Comparison of ENCODE assay signal across 8 cellular contexts in genomic region chr4:15702941-15703403, GRCh38. TPM values are rescaled to one million over a fixed set of nuclear protein-coding genes. Genes with fewer than 3 reads are reported as not detected.
DNase-seq lines count a peak whose midpoint lies in the region; ATAC-seq and TF ChIP-seq lines count a peak whose summit lies in the region.

BST1 (plus strand) TSS chr4:15703065; CDS start chr4:15703145, 80 bp downstream.

- in situ Hi-C loops in astrocyte of the spinal cord (cut with HindIII; ENCODE audit: low sequenced_read_pairs), result no loop called here

- H3K36me3 ChIP-seq in iPS DF 6.9 (ENCODE audit: control insufficient read depth, insufficient read depth, low read length) (no peaks in the 10 kb centered on the region), spleen (peaks cover 0 to 7% (median 0%) of the 10 kb centered on the region in 6 donors)

- TF ChIP-seq CTCF in astrocyte of the spinal cord (IDR thresholded peaks at IDR 0.05; ENCODE audit: low read depth, low read length), result no peak
- TF ChIP-seq CTCF in spleen (IDR thresholded peaks at IDR 0.05 in 8 of 11, conservative IDR thresholded peaks at IDR 0.05 in 3 of 11), result peak in 1 of 11 experiments; percentile 17

- intact Hi-C loops in spleen (cut with DNase I; ENCODE audit: low total_unique reads), result no loop called here

- WGBS in iPS DF 6.9 (ENCODE audit: insufficient coverage, insufficient read length), result no CpG with 5 or more reads among the region's 43 CpGs
- 0 to 8% (median 1%) methylated on average over 42 to 43 of the region's 43 CpGs for whole genome bisulfite sequencing in spleen, 5 donors

- ATAC-seq in HG02973 (IDR thresholded peaks at IDR 0.05; ENCODE audit: unreplicated experiment), result peak; percentile 76
- ATAC-seq in GM21526 (IDR thresholded peaks at IDR 0.05; ENCODE audit: low FRiP score, unreplicated experiment), result no peak

- peak; percentile 72 for DNase-seq in EL
- peak in 4 of 5 experiments; percentile 8 to 65 (median 23) for DNase-seq in T-helper 2 cell
- peak; percentile 68 for DNase-seq in astrocyte of the spinal cord (ENCODE audit: low read depth, low spot score)
- no peak for DNase-seq in iPS DF 6.9 (ENCODE audit: low read depth, low spot score)
- peak; percentile 96 for DNase-seq in spleen
- no peak for DNase-seq in cerebellar cortex (ENCODE audit: low spot score)

- peak within 1 kb of the TSS; percentile 52 for H3K4me3 ChIP-seq in astrocyte of the spinal cord (ENCODE audit: low read depth, low read length)
- peak within 1 kb of the TSS; percentile 52; the same call in 1 of the 2 replicates for H3K4me3 ChIP-seq in iPS DF 6.9 (ENCODE audit: low read length)
- H3K4me3 ChIP-seq in spleen, result peak within 1 kb of the TSS; percentile 33 to 77 (median 47)

- no peaks in the 10 kb centered on the region for H3K4me1 ChIP-seq in iPS DF 6.9 (ENCODE audit: control insufficient read depth, insufficient read depth, low read length)
- H3K4me1 ChIP-seq in spleen, result peaks cover 5 to 35% (median 13%) of the 10 kb centered on the region in 6 donors

- H3K9me3 ChIP-seq in iPS DF 6.9 (ENCODE audit: control insufficient read depth, insufficient read depth, low read length), result no peaks in the 10 kb centered on the region
- H3K9me3 ChIP-seq in spleen, result no peaks in the 10 kb centered on the region

- H3K27ac ChIP-seq in iPS DF 6.9 (ENCODE audit: low read length) (no peak within 1 kb of the TSS), spleen (peak within 1 kb of the TSS in 7 of 8 donors; percentile 63 to 92 (median 84))

- no peak for TF ChIP-seq POLR2A in spleen (IDR thresholded peaks at IDR 0.05)

- H3K27me3 ChIP-seq in iPS DF 6.9 (ENCODE audit: control insufficient read depth, insufficient read depth, low read length) (no peaks in the 10 kb centered on the region), spleen (replicated peaks in 1 of 7) (peaks cover 0 to 5% (median 0%) of the 10 kb centered on the region in 7 donors)

RNA-seq across cellular contexts. Expression of gene BST1, which starts in this region (rescaled TPM):
- 10 to 100 TPM; 12.3 to 54.3 (median 25.1) TPM for total RNA-seq in spleen
- polyA plus RNA-seq in spleen, result 1 to 10 TPM; 3.8 to 5.9 (median 4.8) TPM

Comparison
In these comparisons a context has a peak if more than half of its experiments do, and no peak if none do; other contexts are left out.
1. DNase-seq: peak in EL (single experiment), T-helper 2 cell (4 of 5), astrocyte of the spinal cord (single experiment) and spleen (single experiment); none in iPS DF 6.9 (single experiment) and cerebellar cortex (single experiment).
2. Peak in every context shown above with its lines, with median percentiles within 50 percentile points of each other: H3K4me3 ChIP-seq.